In genomic region chr11:79436911-79437273, GRCh38 we compare ENCODE assay signal across 9 cellular contexts. TPM values are rescaled to one million over a fixed set of nuclear protein-coding genes. Genes with fewer than 3 reads are reported as not detected.
A peak's percentile ranks its signal among the peaks of the same experiment; 100 is the strongest.
DNase-seq lines count a peak whose midpoint lies in the region; ATAC-seq and TF ChIP-seq lines count a peak whose summit lies in the region.
"Had no signal": no experiment of that assay in that cellular context is flagged by ENCODE, and none has a peak within 500 bp of the region (broad histone marks: within the 10 kb centered on the region; RNA-seq: fewer than 3 reads in every experiment).

No MANE protein-coding gene starts in this region.

- H3K27me3 Mint-ChIP-seq in Calu3 (ENCODE audit: unreplicated experiment), result peaks cover 35% of the 10 kb centered on the region
- peaks cover 56% of the 10 kb centered on the region for H3K27me3 Mint-ChIP-seq in T-helper 17 cell

- TF ChIP-seq CTCF in Calu3 (IDR thresholded peaks at IDR 0.05; ENCODE audit: unreplicated experiment) (no peak), fibroblast of villous mesenchyme (IDR thresholded peaks at IDR 0.05; ENCODE audit: insufficient read depth, low read depth, low read length) (no peak), psoas muscle (IDR thresholded peaks at IDR 0.05) (no peak)

- no peak for DNase-seq in Calu3
- no peak for DNase-seq in T-helper 17 cell
- DNase-seq in fibroblast of villous mesenchyme (ENCODE audit: low read depth), result no peak
- no peak for DNase-seq in psoas muscle
- DNase-seq in COR-L47 (lab: John Stamatoyannopoulos, UW), result no peak
- no peak for DNase-seq in NCI-H1092 treated with DMSO at 0.1 percent for 48 hours (lab: John Stamatoyannopoulos, UW)
- DNase-seq: GF-D8 had no signal

- intact Hi-C loops in Calu3 (cut with micrococcal nuclease; ENCODE audit: unreplicated experiment) (no loop called here), psoas muscle (cut with DNase I) (no loop called here)

- WGBS in psoas muscle, 3 donors, result 17 to 22% (median 17%) methylated on average over 10 of the region's 10 CpGs

- CTCF ChIA-PET in Calu3 (lab: Charles Lee), result no interaction called here

- H3K36me3 ChIP-seq in psoas muscle (ENCODE audit: insufficient read depth in 1 of 2, low read depth in 1 of 2), result no peaks in the 10 kb centered on the region

- peaks cover 0 to 92% (median 20%) of the 10 kb centered on the region in 3 donors for H3K27me3 ChIP-seq in psoas muscle (ENCODE audit: insufficient read depth in 3 of 3, low read length in 2 of 3)

- H3K27ac Mint-ChIP-seq in Calu3 (ENCODE audit: unreplicated experiment) (no peak overlapping the region), T-helper 17 cell (no peak overlapping the region)

- H3K36me3 Mint-ChIP-seq in Calu3 (ENCODE audit: insufficient read depth, unreplicated experiment), result no peaks in the 10 kb centered on the region
- H3K36me3 Mint-ChIP-seq in T-helper 17 cell (ENCODE audit: low read depth), result peaks cover 5% of the 10 kb centered on the region

- no peak overlapping the region for H3K27ac ChIP-seq in psoas muscle

- H3K9me3 ChIP-seq in T-helper 17 cell (ENCODE audit: control insufficient read depth, low read length, poor library complexity, severe bottlenecking), result no peaks in the 10 kb centered on the region
- H3K9me3 ChIP-seq in psoas muscle, result no peaks in the 10 kb centered on the region

- BruUV-seq in Calu3 (replicated peaks; lab: Mats Ljungman, UMichigan), result no TSS peak

- H3K4me1 ChIP-seq in psoas muscle, result peaks cover 18% of the 10 kb centered on the region

- H3K4me3 ChIP-seq in fibroblast of villous mesenchyme (ENCODE audit: low read depth, low read length), result peak overlapping the region; percentile 41
- H3K4me3 ChIP-seq in psoas muscle, result peak overlapping the region; percentile 68

- ATAC-seq in T-helper 17 cell (no peak), psoas muscle (no peak), HG03039 (IDR thresholded peaks at IDR 0.05; ENCODE audit: unreplicated experiment) (no peak), HG03565 (IDR thresholded peaks at IDR 0.05; ENCODE audit: unreplicated experiment) (no peak)

- peaks cover 5% of the 10 kb centered on the region for H3K9me3 Mint-ChIP-seq in Calu3 (ENCODE audit: low read depth, unreplicated experiment)

- H3K4me1 Mint-ChIP-seq in Calu3 (ENCODE audit: low read depth, unreplicated experiment) (no peaks in the 10 kb centered on the region), T-helper 17 cell (peaks cover 9% of the 10 kb centered on the region)

- peak overlapping the region; percentile 48 for H3K4me3 Mint-ChIP-seq in Calu3 (ENCODE audit: low read depth, unreplicated experiment)
- H3K4me3 Mint-ChIP-seq in T-helper 17 cell, result peak overlapping the region; percentile 41

RNA-seq across cellular contexts. Expression of gene TENM4, which starts 3.9 kb away (rescaled TPM):
- total RNA-seq in Calu3 (2022), result not detected in 2 replicates
- total RNA-seq in T-helper 17 cell, result under 1 TPM; 0.31 to 0.97 TPM
- total RNA-seq in fibroblast of villous mesenchyme, result 10.4 and 21.3 TPM in 2 replicates
- total RNA-seq in psoas muscle, result 1 to 10 TPM in 2 of 4 donors, under 1 TPM in 2; 0.48 to 1.7 (median 0.97) TPM
- polyA plus RNA-seq in psoas muscle, result under 1 TPM; 0.05 to 0.19 (median 0.06) TPM
